ENCODE assay signal across 8 cellular contexts in the genomic region with DNA sequence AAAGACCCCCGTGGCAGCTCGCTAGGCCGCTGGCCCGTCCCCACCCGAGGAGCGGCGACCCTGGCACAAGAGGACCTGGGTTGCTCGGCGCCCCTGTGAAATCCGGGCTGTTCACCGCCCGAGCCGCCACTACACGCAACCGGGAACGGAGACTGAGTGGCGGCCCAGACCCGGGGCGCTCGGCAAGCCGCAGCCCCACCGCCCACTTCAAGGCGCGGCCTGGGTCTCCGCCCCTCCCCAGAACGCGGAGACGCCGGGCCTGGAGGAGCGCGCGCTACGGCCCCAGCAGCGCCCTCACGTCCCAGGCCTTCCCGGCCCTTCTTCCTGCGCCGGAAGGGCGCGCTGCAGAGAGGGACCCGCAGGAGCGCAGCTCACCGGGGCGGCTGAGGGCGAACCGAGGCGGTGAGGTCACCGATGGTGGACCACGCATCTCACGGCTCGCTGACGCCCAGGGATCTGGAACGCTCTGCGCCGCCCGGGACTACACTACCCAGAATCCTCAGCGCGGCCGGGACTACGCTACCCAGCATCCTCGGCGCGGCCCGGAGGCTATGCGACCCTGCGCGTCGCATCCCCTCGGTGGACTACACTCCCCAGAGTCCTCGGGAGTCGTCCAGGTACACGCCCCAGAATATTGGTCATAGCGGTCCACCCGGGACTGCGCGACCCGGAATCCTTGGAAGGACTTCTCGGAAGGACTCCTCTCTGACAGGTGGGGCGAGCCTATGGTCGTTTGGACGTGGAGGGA. TPM values are rescaled to one million over a fixed set of nuclear protein-coding genes. Genes with fewer than 3 reads are reported as not detected.
DNase-seq lines count a peak whose midpoint lies in the region; ATAC-seq lines count a peak whose summit lies in the region.

Gene ZNF337, minus strand, starts transcription at position 470 of the 748 bp plus-strand sequence. CDS start 10,436 bp downstream, outside the sequence.

- in situ Hi-C loops in GM23248 (cut with MboI): loop anchor here (25.0 kb wide), 3 partner anchors 166 to 684 kb away; partner anchors contain the start of gene GINS1

- H3K27ac ChIP-seq in GM23248: peak within 1 kb of the TSS; percentile 66

- H2AFZ ChIP-seq in GM23248: peak within 1 kb of the TSS; percentile 95

- H3K4me3 Mint-ChIP-seq in activated T-helper 1 cell treated with anti-CD3 and anti-CD28 coated beads, Interleukin-12 subunit alpha, Interleukin-12 subunit beta, Interleukin-2, Interleukin-4 antibody, amounts not matched to agents 30 ng/mL and 10 ng/mL and 1 ng/mL, durations not matched to agents 14 hours and 24 hours and 36 hours: peak within 1 kb of the TSS; percentile 91
- H3K4me3 Mint-ChIP-seq in naive B cell: peak within 1 kb of the TSS; percentile 88 to 97 (median 96)
- peak within 1 kb of the TSS; percentile 90 for H3K4me3 Mint-ChIP-seq in stimulated activated memory B cell treated with anti-CD40 and anti-IgM and Interleukin-4, amounts not matched to agents 10 μg/mL and 1 μg/mL and 100 μg/mL, for 72 hours

- H3K27me3 ChIP-seq in GM23248 (replicated peaks; ENCODE audit: insufficient read depth): no peaks in the 10 kb centered on the region

- intact Hi-C loops in activated T-helper 1 cell treated with anti-CD3 and anti-CD28 coated beads, Interleukin-12 subunit alpha, Interleukin-12 subunit beta, Interleukin-2, Interleukin-4 antibody, amounts not matched to agents 30 ng/mL and 10 ng/mL and 1 ng/mL, durations not matched to agents 14 hours and 24 hours and 36 hours (cut with micrococcal nuclease): loop anchor here (1.0 to 5.0 kb wide), 9 partner anchors 55 to 747 kb away; partner anchors contain the start of genes ABHD12, CST7, ENTPD6 and GINS1

- peaks cover 2% of the 10 kb centered on the region for H3K27me3 Mint-ChIP-seq in activated T-helper 1 cell treated with anti-CD3 and anti-CD28 coated beads, Interleukin-12 subunit alpha, Interleukin-12 subunit beta, Interleukin-2, Interleukin-4 antibody, amounts not matched to agents 30 ng/mL and 10 ng/mL and 1 ng/mL, durations not matched to agents 14 hours and 24 hours and 36 hours (ENCODE audit: insufficient read depth)
- no peaks in the 10 kb centered on the region for H3K27me3 Mint-ChIP-seq in naive B cell
- H3K27me3 Mint-ChIP-seq in stimulated activated memory B cell treated with anti-CD40 and anti-IgM and Interleukin-4, amounts not matched to agents 10 μg/mL and 1 μg/mL and 100 μg/mL, for 72 hours: no peaks in the 10 kb centered on the region

- no peaks in the 10 kb centered on the region; the same call in 1 of the 2 replicates for H3K36me3 ChIP-seq in GM23248 (ENCODE audit: low read depth)

- H3K79me2 ChIP-seq in GM23248 (ENCODE audit: insufficient read depth): peaks cover 37% of the 10 kb centered on the region

- peaks cover 25% of the 10 kb centered on the region for H3K9me3 Mint-ChIP-seq in activated T-helper 1 cell treated with anti-CD3 and anti-CD28 coated beads, Interleukin-12 subunit alpha, Interleukin-12 subunit beta, Interleukin-2, Interleukin-4 antibody, amounts not matched to agents 30 ng/mL and 10 ng/mL and 1 ng/mL, durations not matched to agents 14 hours and 24 hours and 36 hours
- H3K9me3 Mint-ChIP-seq in naive B cell: peaks cover 0 to 19% (median 13%) of the 10 kb centered on the region in 7 donors
- peaks cover 9% of the 10 kb centered on the region for H3K9me3 Mint-ChIP-seq in stimulated activated memory B cell treated with anti-CD40 and anti-IgM and Interleukin-4, amounts not matched to agents 10 μg/mL and 1 μg/mL and 100 μg/mL, for 72 hours

- H3K9ac ChIP-seq in GM23248: peak within 1 kb of the TSS; percentile 92

- H3K27ac Mint-ChIP-seq in activated T-helper 1 cell treated with anti-CD3 and anti-CD28 coated beads, Interleukin-12 subunit alpha, Interleukin-12 subunit beta, Interleukin-2, Interleukin-4 antibody, amounts not matched to agents 30 ng/mL and 10 ng/mL and 1 ng/mL, durations not matched to agents 14 hours and 24 hours and 36 hours: peak within 1 kb of the TSS; percentile 93
- H3K27ac Mint-ChIP-seq in naive B cell: peak within 1 kb of the TSS; percentile 75 to 98 (median 90)
- H3K27ac Mint-ChIP-seq in stimulated activated memory B cell treated with anti-CD40 and anti-IgM and Interleukin-4, amounts not matched to agents 10 μg/mL and 1 μg/mL and 100 μg/mL, for 72 hours: peak within 1 kb of the TSS; percentile 97

- H3K4me1 Mint-ChIP-seq in activated T-helper 1 cell treated with anti-CD3 and anti-CD28 coated beads, Interleukin-12 subunit alpha, Interleukin-12 subunit beta, Interleukin-2, Interleukin-4 antibody, amounts not matched to agents 30 ng/mL and 10 ng/mL and 1 ng/mL, durations not matched to agents 14 hours and 24 hours and 36 hours (ENCODE audit: low read depth): peaks cover 33% of the 10 kb centered on the region
- H3K4me1 Mint-ChIP-seq in naive B cell: peaks cover 9 to 33% (median 16%) of the 10 kb centered on the region in 3 donors
- peaks cover 42% of the 10 kb centered on the region for H3K4me1 Mint-ChIP-seq in stimulated activated memory B cell treated with anti-CD40 and anti-IgM and Interleukin-4, amounts not matched to agents 10 μg/mL and 1 μg/mL and 100 μg/mL, for 72 hours

- 1% methylated on average over 66 to 69 of the region's 81 CpGs for WGBS in GM23248 (ENCODE audit: low coverage in 1 of 2, low lambda C conversion rate in 2 of 2, missing lambda C conversion rate in 2 of 2), 2 experiments

- no peaks in the 10 kb centered on the region for H4K20me1 ChIP-seq in GM23248 (ENCODE audit: insufficient read depth)

- no peaks in the 10 kb centered on the region for H3K9me2 ChIP-seq in GM23248 (ENCODE audit: insufficient read depth)

- peak; percentile 96 for ATAC-seq in naive B cell (ENCODE audit: low read depth in 2 of 2)
- peak; percentile 99 for ATAC-seq in stimulated activated memory B cell treated with anti-CD40 and anti-IgM and Interleukin-4, amounts not matched to agents 10 μg/mL and 1 μg/mL and 100 μg/mL, for 72 hours

- H3K4me1 ChIP-seq in GM23248 (ENCODE audit: insufficient read depth): peaks cover 5% of the 10 kb centered on the region; the same call in 1 of the 2 replicates

- H3K4me3 ChIP-seq in GM23248: peak within 1 kb of the TSS; percentile 94

- peak within 1 kb of the TSS; percentile 85 for H3K4me2 ChIP-seq in GM23248 (ENCODE audit: unreplicated experiment)

- DNase-seq in Daoy (ENCODE audit: low read depth): peak; percentile 97
- DNase-seq in GM23248: peak; percentile 98
- DNase-seq in Kasumi-1 (lab: John Stamatoyannopoulos, UW): peak; percentile 88 to 92
- peak; percentile 98 for DNase-seq in RPMI7951 (ENCODE audit: low read depth)
- peak; percentile 93 for DNase-seq in activated T-helper 1 cell treated with anti-CD3 and anti-CD28 coated beads, Interleukin-12 subunit alpha, Interleukin-12 subunit beta, Interleukin-2, Interleukin-4 antibody, amounts not matched to agents 30 ng/mL and 10 ng/mL and 1 ng/mL, durations not matched to agents 14 hours and 24 hours and 36 hours (ENCODE audit: low spot score)
- DNase-seq in fibroblast of gingiva (ENCODE audit: low read depth): peak; percentile 94
- peak; percentile 88 for DNase-seq in naive B cell

- H3K36me3 Mint-ChIP-seq in activated T-helper 1 cell treated with anti-CD3 and anti-CD28 coated beads, Interleukin-12 subunit alpha, Interleukin-12 subunit beta, Interleukin-2, Interleukin-4 antibody, amounts not matched to agents 30 ng/mL and 10 ng/mL and 1 ng/mL, durations not matched to agents 14 hours and 24 hours and 36 hours (ENCODE audit: low read depth): peaks cover 22% of the 10 kb centered on the region
- peaks cover 0 to 13% of the 10 kb centered on the region in 2 donors for H3K36me3 Mint-ChIP-seq in naive B cell
- H3K36me3 Mint-ChIP-seq in stimulated activated memory B cell treated with anti-CD40 and anti-IgM and Interleukin-4, amounts not matched to agents 10 μg/mL and 1 μg/mL and 100 μg/mL, for 72 hours: peaks cover 22% of the 10 kb centered on the region

- no peaks in the 10 kb centered on the region for H3F3A ChIP-seq in GM23248 (ENCODE audit: insufficient read depth)

- no peaks in the 10 kb centered on the region for H3K9me3 ChIP-seq in GM23248 (ENCODE audit: low read depth)

RNA-seq across cellular contexts. Expression of gene ZNF337, which starts in this region (rescaled TPM):
- total RNA-seq in Daoy (2014; rRNA removed; shearing (Covaris generic)): 4.1 and 8.9 TPM in 2 replicates
- 6.4 and 9.1 TPM in 2 replicates for total RNA-seq in GM23248 (2014; rRNA removed; shearing (Covaris generic))
- 4.0 and 4.7 TPM in 2 replicates for polyA plus RNA-seq in GM23248 (2016; fragmentation: Nextera tagmentation; extraction: Ambion mirVana)
- total RNA-seq in RPMI7951 (2014; rRNA removed; shearing (Covaris generic)): 10.7 and 12.3 TPM in 2 replicates
- 13.9 and 14.6 TPM in 2 replicates for total RNA-seq in activated T-helper 1 cell treated with anti-CD3 and anti-CD28 coated beads, Interleukin-12 subunit alpha, Interleukin-12 subunit beta, Interleukin-2, Interleukin-4 antibody, amounts not matched to agents 30 ng/mL and 10 ng/mL and 1 ng/mL, durations not matched to agents 14 hours and 24 hours and 36 hours
- polyA plus RNA-seq in naive B cell (ENCODE audit: low read depth in 6 of 6): 1 to 10 TPM in 5 of 6 donors, under 1 TPM in 1; 0.77 to 10.0 (median 7.8) TPM

Comparison
In these comparisons a context has a peak if more than half of its experiments do, and no peak if none do; other contexts are left out.
1. Peak in every context shown above with its lines: DNase-seq, ATAC-seq, H3K4me3 ChIP-seq and H3K27ac ChIP-seq.